In the genomic region with DNA sequence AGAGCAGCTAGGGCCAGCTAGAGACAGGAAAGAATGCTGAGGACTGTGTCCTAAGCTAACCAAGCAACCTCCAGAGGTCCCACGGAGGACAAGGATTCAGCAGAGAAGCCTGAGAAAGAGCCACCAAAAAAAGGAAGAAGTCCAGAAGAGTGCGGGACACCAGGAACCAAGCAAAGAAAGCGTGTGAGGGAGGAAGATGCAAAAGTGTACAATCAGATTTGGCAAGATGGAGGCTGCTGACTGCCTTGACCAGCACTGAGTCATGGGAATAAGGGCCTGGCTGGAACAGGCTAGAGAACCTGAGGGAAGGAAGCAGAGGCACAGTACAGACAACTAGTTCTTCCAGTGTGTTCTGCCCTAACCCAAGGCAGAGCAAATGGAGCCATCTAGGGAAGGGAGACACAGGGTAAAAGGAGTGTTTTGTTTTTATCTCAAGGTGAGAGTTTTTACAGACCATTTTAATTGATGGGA, we compare ENCODE assay signal across 14 cellular contexts. TPM values are rescaled to one million over a fixed set of nuclear protein-coding genes. Genes with fewer than 3 reads are reported as not detected.
A peak's percentile ranks its signal among the peaks of the same experiment; 100 is the strongest.
DNase-seq lines count a peak whose midpoint lies in the region; ATAC-seq and TF ChIP-seq lines count a peak whose summit lies in the region.
"Had no signal": no experiment of that assay in that cellular context is flagged by ENCODE, and none has a peak within 500 bp of the region (broad histone marks: within the 10 kb centered on the region; RNA-seq: fewer than 3 reads in every experiment).

No MANE protein-coding gene starts in this region.

- peaks cover 40% of the 10 kb centered on the region for H3K4me1 Mint-ChIP-seq in type B pancreatic cell (ENCODE audit: unreplicated experiment)

- WGBS in right cardiac atrium = 47% methylated on average over 3 of the region's 3 CpGs

- H3K36me3 Mint-ChIP-seq in type B pancreatic cell = no peaks in the 10 kb centered on the region

- ATAC-seq in Right ventricle myocardium superior (ENCODE audit: poor library complexity) = peak; percentile 49
- ATAC-seq in right cardiac atrium = peak; percentile 66 to 71

- no peak overlapping the region for H3K4me3 ChIP-seq in right atrium auricular region
- H3K4me3 ChIP-seq in right cardiac atrium (ENCODE audit: low read length) = no peak overlapping the region
- H3K4me3 ChIP-seq: sigmoid colon had no signal

- H3K9me3 ChIP-seq in right atrium auricular region (no peaks in the 10 kb centered on the region), right cardiac atrium (ENCODE audit: control insufficient read depth, low read length) (no peaks in the 10 kb centered on the region)
- H3K9me3 ChIP-seq: sigmoid colon had no signal

- no peaks in the 10 kb centered on the region for H3K27me3 ChIP-seq in right atrium auricular region
- H3K27me3 ChIP-seq in right cardiac atrium (ENCODE audit: control insufficient read depth, insufficient read depth) = no peaks in the 10 kb centered on the region
- H3K27me3 ChIP-seq: sigmoid colon had no signal

- H3K4me1 ChIP-seq in right atrium auricular region (peaks cover 0 to 52% of the 10 kb centered on the region in 2 donors), right cardiac atrium (ENCODE audit: control insufficient read depth, insufficient read depth, low read length) (peaks cover 12% of the 10 kb centered on the region)

- H3K9me3 Mint-ChIP-seq in type B pancreatic cell = no peaks in the 10 kb centered on the region

- H3K27ac ChIP-seq in right atrium auricular region (no peak overlapping the region), right cardiac atrium (ENCODE audit: low read length) (no peak overlapping the region)
- H3K27ac ChIP-seq: KMS-11, sigmoid colon had no signal

- H3K27ac Mint-ChIP-seq in type B pancreatic cell = peak overlapping the region; percentile 71

- TF ChIP-seq CTCF in right atrium auricular region (IDR thresholded peaks at IDR 0.05) = no peak
- no peak for TF ChIP-seq CTCF in type B pancreatic cell (conservative IDR thresholded peaks at IDR 0.05)

- H3K4me3 Mint-ChIP-seq in type B pancreatic cell = no peak overlapping the region

- DNase-seq in Right ventricle myocardium superior (no peak), right atrium auricular region (ENCODE audit: low spot score) (no peak), SKM-1 treated with dmso at 0.1 percent for 144 hours (lab: John Stamatoyannopoulos, UW; ENCODE audit: unreplicated experiment) (peak; percentile 44), right cardiac atrium (no peak), type B pancreatic cell (ENCODE audit: extremely low spot score, unreplicated experiment) (no peak), NCI-H1694 treated with DMSO at 0.1 percent for 48 hours (lab: John Stamatoyannopoulos, UW) (no peak)
- DNase-seq in activated CD4-positive, CD25-positive, alpha-beta regulatory T cell (lab: John Stamatoyannopoulos, UW) = no peak
- DNase-seq in stimulated activated CD4-positive, alpha-beta T cell treated with anti-CD3 and anti-CD28 coated beads, Interleukin-12 subunit alpha, Interleukin-12 subunit beta, amount 100 ng/mL, for 4 hours = no peak
- DNase-seq: caudate nucleus, GDM1, NCI-H2227 treated with DMSO at 0.1 percent for 48 hours, SHP77 treated with DMSO at 0.1 percent for 48 hours, sigmoid colon had no signal

- intact Hi-C loops in Right ventricle myocardium superior (cut with DNase I) (no loop called here), right cardiac atrium (cut with DNase I) (no loop called here)

- H3K36me3 ChIP-seq in right atrium auricular region = no peaks in the 10 kb centered on the region
- H3K36me3 ChIP-seq: sigmoid colon had no signal

- H3K27me3 Mint-ChIP-seq in type B pancreatic cell = no peaks in the 10 kb centered on the region

RNA-seq across cellular contexts. Expression of gene TP53BP2, which starts 18.5 kb away (rescaled TPM):
- total RNA-seq in Right ventricle myocardium superior = 16.1 TPM
- total RNA-seq in right atrium auricular region = 10 to 100 TPM; 26.8 to 29.3 TPM
- 10 to 100 TPM; 25.9 to 29.7 (median 29.6) TPM for total RNA-seq in right cardiac atrium
- polyA plus RNA-seq in right cardiac atrium = 9.8 TPM
- 51.3 and 67.2 TPM in 2 replicates for total RNA-seq in type B pancreatic cell (ENCODE audit: low replicate concordance)
